ENCODE assay signal across 8 cellular contexts in genomic region chr15:59997070-59997701, GRCh38. TPM values are rescaled to one million over a fixed set of nuclear protein-coding genes. Genes with fewer than 3 reads are reported as not detected.
A peak's percentile ranks its signal among the peaks of the same experiment; 100 is the strongest.
DNase-seq lines count a peak whose midpoint lies in the region; ATAC-seq, FAIRE-seq and TF ChIP-seq lines count a peak whose summit lies in the region.

No MANE protein-coding gene starts in this region.

- H3K27ac ChIP-seq in endodermal cell (ENCODE audit: low read depth, low read length) = peak overlapping the region; percentile 50

- H3K4me3 ChIP-seq in endodermal cell (ENCODE audit: low read length) = peak overlapping the region; percentile 59

- H3K9me3 ChIP-seq in endodermal cell (ENCODE audit: control insufficient read depth, low read length) = no peaks in the 10 kb centered on the region

- peaks cover 10% of the 10 kb centered on the region for H3K4me1 ChIP-seq in endodermal cell (ENCODE audit: control insufficient read depth, insufficient read depth, low read length)

- peaks cover 98% of the 10 kb centered on the region for H3K27me3 ChIP-seq in endodermal cell (ENCODE audit: control insufficient read depth, insufficient read depth, low read length, poor library complexity, severe bottlenecking)

- H3K27ac Mint-ChIP-seq in T-helper 2 cell treated with Interferon-gamma antibody and Interleukin-4, amounts not matched to agents 5 μg/mL and 100 μg/mL, for 36 hours = peak overlapping the region; percentile 83
- no peak overlapping the region for H3K27ac Mint-ChIP-seq in endodermal cell

- FAIRE-seq in HTR-8/SVneo (lab: Jason Lieb, UNC) = no peak

- 0% methylated on average over 13 to 36 of the region's 36 CpGs for WGBS in endodermal cell (ENCODE audit: insufficient coverage in 1 of 2, insufficient read length in 1 of 2), 2 experiments

- H3K4me3 Mint-ChIP-seq in T-helper 2 cell treated with Interferon-gamma antibody and Interleukin-4, amounts not matched to agents 5 μg/mL and 100 μg/mL, for 36 hours = peak overlapping the region; percentile 88
- H3K4me3 Mint-ChIP-seq in endodermal cell = peak overlapping the region; percentile 63

- peaks cover 4% of the 10 kb centered on the region for H3K36me3 Mint-ChIP-seq in T-helper 2 cell treated with Interferon-gamma antibody and Interleukin-4, amounts not matched to agents 5 μg/mL and 100 μg/mL, for 36 hours (ENCODE audit: low read depth)
- H3K36me3 Mint-ChIP-seq in endodermal cell (ENCODE audit: low read depth) = no peaks in the 10 kb centered on the region

- no peaks in the 10 kb centered on the region for H3K36me3 ChIP-seq in endodermal cell (ENCODE audit: control insufficient read depth, insufficient read depth, low read length)

- DNase-seq in CD1c-positive myeloid dendritic cell (ENCODE audit: extremely low spot score) (peak; percentile 14), GM19238 (ENCODE audit: insufficient read length, low spot score) (peak; percentile 49), endodermal cell (peak; percentile 94), NCI-H2171 treated with DMSO at 0.1 percent for 48 hours (lab: John Stamatoyannopoulos, UW) (no peak), HTR-8/SVneo (ENCODE audit: insufficient read length, low spot score) (no peak)
- DNase-seq in T-helper 2 cell treated with Interferon-gamma antibody and Interleukin-4, amounts not matched to agents 5 μg/mL and 100 μg/mL, for 36 hours (ENCODE audit: low spot score) = peak; percentile 75
- DNase-seq in stimulated activated CD4-positive, alpha-beta T cell treated with anti-CD3 and anti-CD28 coated beads, Interleukin-4, amount 100 ng/mL, for 1 hour = peak; percentile 64

- H3K9me3 Mint-ChIP-seq in T-helper 2 cell treated with Interferon-gamma antibody and Interleukin-4, amounts not matched to agents 5 μg/mL and 100 μg/mL, for 36 hours = no peaks in the 10 kb centered on the region
- no peaks in the 10 kb centered on the region for H3K9me3 Mint-ChIP-seq in endodermal cell

- peak; percentile 52 for ATAC-seq in HG03442 (IDR thresholded peaks at IDR 0.05; ENCODE audit: unreplicated experiment)

- H3K4me1 Mint-ChIP-seq in T-helper 2 cell treated with Interferon-gamma antibody and Interleukin-4, amounts not matched to agents 5 μg/mL and 100 μg/mL, for 36 hours (ENCODE audit: low read depth) = peaks cover 61% of the 10 kb centered on the region
- peaks cover 74% of the 10 kb centered on the region for H3K4me1 Mint-ChIP-seq in endodermal cell

- peaks cover 97% of the 10 kb centered on the region for H3K27me3 Mint-ChIP-seq in T-helper 2 cell treated with Interferon-gamma antibody and Interleukin-4, amounts not matched to agents 5 μg/mL and 100 μg/mL, for 36 hours (ENCODE audit: low read depth)
- peaks cover 98% of the 10 kb centered on the region for H3K27me3 Mint-ChIP-seq in endodermal cell (ENCODE audit: insufficient read depth)

- TF ChIP-seq CTCF in endodermal cell (conservative IDR thresholded peaks at IDR 0.05) = no peak

- H3K9ac ChIP-seq in endodermal cell (ENCODE audit: extremely low read depth, low read length, poor library complexity, severe bottlenecking) = no peak overlapping the region

RNA-seq across cellular contexts. Expression of gene FOXB1, which starts 6.9 kb away (rescaled TPM):
- total RNA-seq in endodermal cell = under 1 TPM in 1 of 2 donors, not detected in 1; 0.73 TPM
- 10.3 TPM for polyA plus RNA-seq in endodermal cell (2013, experiment 1 of 2)
- polyA plus RNA-seq in endodermal cell (2013, experiment 2 of 2) = 8.7 TPM

Comparison
In these comparisons a context has a peak if more than half of its experiments do, and no peak if none do; other contexts are left out.
1. DNase-seq: peak in CD1c-positive myeloid dendritic cell (single experiment), GM19238 (single experiment), T-helper 2 cell treated with Interferon-gamma antibody and Interleukin-4, amounts not matched to agents 5 μg/mL and 100 μg/mL, for 36 hours (single experiment), endodermal cell (single experiment) and stimulated activated CD4-positive, alpha-beta T cell treated with anti-CD3 and anti-CD28 coated beads, Interleukin-4, amount 100 ng/mL, for 1 hour (single experiment); none in NCI-H2171 treated with DMSO at 0.1 percent for 48 hours (single experiment) and HTR-8/SVneo (single experiment).